In the genomic region with DNA sequence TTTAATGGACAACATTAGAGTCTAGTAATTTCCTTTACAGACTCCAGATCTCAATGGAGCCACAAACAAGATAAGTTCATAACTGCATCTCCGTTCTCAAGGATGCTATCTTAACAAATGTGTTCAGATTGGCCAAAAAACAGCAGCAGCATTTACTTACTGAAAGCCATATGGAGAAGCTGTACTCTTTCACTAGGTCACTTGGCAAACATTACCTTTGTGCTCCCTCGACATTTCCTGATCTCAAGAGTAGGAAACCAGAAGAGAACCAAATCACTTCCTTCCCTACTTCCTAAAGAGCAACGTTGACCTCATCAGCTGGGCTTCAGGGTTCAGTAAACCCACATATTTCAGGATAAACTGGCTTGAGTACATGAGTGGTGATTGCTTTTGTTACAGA, we compare ENCODE assay signal across 13 cellular contexts.
A peak's percentile ranks its signal among the peaks of the same experiment; 100 is the strongest.
DNase-seq lines count a peak whose midpoint lies in the region; ATAC-seq, FAIRE-seq and TF ChIP-seq lines count a peak whose summit lies in the region.
"Had no signal": no experiment of that assay in that cellular context is flagged by ENCODE, and none has a peak within 500 bp of the region (broad histone marks: within the 10 kb centered on the region; RNA-seq: fewer than 3 reads in every experiment).

No MANE protein-coding gene starts in this region.

- H3K36me3 ChIP-seq in BLaER1 (no peaks in the 10 kb centered on the region), astrocyte (ENCODE audit: insufficient read depth, low read length) (no peaks in the 10 kb centered on the region)

- H3K36me3 Mint-ChIP-seq in astrocyte (ENCODE audit: low read depth, unreplicated experiment) = no peaks in the 10 kb centered on the region
- no peaks in the 10 kb centered on the region for H3K36me3 Mint-ChIP-seq in T-helper 17 cell (ENCODE audit: low read depth)
- H3K36me3 Mint-ChIP-seq in WTC11 = no peaks in the 10 kb centered on the region

- DNase-seq in H4 (ENCODE audit: low spot score) (peak; percentile 6), astrocyte (ENCODE audit: low read depth) (no peak), left colon (no peak), NCI-H1105 treated with DMSO at 0.1 percent for 48 hours (lab: John Stamatoyannopoulos, UW) (no peak), T-helper 17 cell (no peak), WTC11 (ENCODE audit: low spot score) (no peak)
- DNase-seq: KBM-7, NCI-H1048, NCI-H510A, SHP77 treated with DMSO at 0.1 percent for 48 hours had no signal

- CTCF ChIA-PET in WTC11 (lab: Charles Lee) = no interaction called here

- H3K27me3 ChIP-seq in BLaER1 (no peaks in the 10 kb centered on the region), astrocyte (ENCODE audit: insufficient read depth, low read length) (no peaks in the 10 kb centered on the region)

- H3K9me3 Mint-ChIP-seq in astrocyte (ENCODE audit: unreplicated experiment) (peaks cover 4% of the 10 kb centered on the region), WTC11 (peaks cover 14% of the 10 kb centered on the region; the same call in 1 of the 2 replicates)

- peaks cover 2% of the 10 kb centered on the region for H3K4me1 Mint-ChIP-seq in astrocyte (ENCODE audit: low read depth, unreplicated experiment)
- H3K4me1 Mint-ChIP-seq in T-helper 17 cell = peaks cover 6% of the 10 kb centered on the region
- H3K4me1 Mint-ChIP-seq in WTC11 = no peaks in the 10 kb centered on the region

- TF ChIP-seq CTCF in astrocyte (IDR thresholded peaks at IDR 0.05; ENCODE audit: insufficient read depth, low read depth, low read length) (no peak), WTC11 (IDR thresholded peaks at IDR 0.05) (no peak)

- H3K4me2 ChIP-seq in BLaER1 (peak overlapping the region; percentile 54), astrocyte (ENCODE audit: low read length) (no peak overlapping the region)

- H3K4me1 ChIP-seq in BLaER1 (peaks cover 18% of the 10 kb centered on the region), astrocyte (ENCODE audit: insufficient read depth, low read length) (no peaks in the 10 kb centered on the region)

- intact Hi-C loops in left colon (cut with DNase I, micrococcal nuclease) = no loop called here

- H3K27ac ChIP-seq in BLaER1 (no peak overlapping the region), astrocyte (ENCODE audit: low read depth, low read length) (no peak overlapping the region)

- H3K27ac Mint-ChIP-seq in astrocyte (ENCODE audit: unreplicated experiment) (no peak overlapping the region), T-helper 17 cell (no peak overlapping the region), WTC11 (no peak overlapping the region)

- no peaks in the 10 kb centered on the region for H3K79me2 ChIP-seq in astrocyte (ENCODE audit: insufficient read depth, low read length)

- H3K9me3 ChIP-seq in BLaER1 = 0 out of 2 replicates have a peak, but pooled peaks cover under 1% of the 10 kb centered on the region
- H3K9me3 ChIP-seq in astrocyte (ENCODE audit: insufficient read depth, low read depth, low read length) = no peaks in the 10 kb centered on the region
- no peaks in the 10 kb centered on the region for H3K9me3 ChIP-seq in T-helper 17 cell (ENCODE audit: control insufficient read depth, low read length, poor library complexity, severe bottlenecking)

- H3K4me3 Mint-ChIP-seq in astrocyte (ENCODE audit: unreplicated experiment) = no peak overlapping the region
- H3K4me3 Mint-ChIP-seq in T-helper 17 cell = no peak overlapping the region
- no peak overlapping the region for H3K4me3 Mint-ChIP-seq in WTC11

- FAIRE-seq in astrocyte (lab: Jason Lieb, UNC) = peak; percentile 54
- FAIRE-seq: H54 had no signal

- POLR2A ChIA-PET in WTC11 (lab: Charles Lee) = no interaction called here

- no peak overlapping the region for H3K4me3 ChIP-seq in BLaER1
- no peak overlapping the region for H3K4me3 ChIP-seq in astrocyte (ENCODE audit: insufficient read depth, low read depth, low read length)

- H4K20me1 ChIP-seq in BLaER1 (no peaks in the 10 kb centered on the region), astrocyte (ENCODE audit: insufficient read depth, low read length) (no peaks in the 10 kb centered on the region)

- H3K9ac ChIP-seq in BLaER1 (no peak overlapping the region), astrocyte (ENCODE audit: low read length) (no peak overlapping the region)

- ATAC-seq in left colon = peak; percentile 14
- ATAC-seq in GM18907 (IDR thresholded peaks at IDR 0.05; ENCODE audit: unreplicated experiment) = no peak
- ATAC-seq in T-helper 17 cell = no peak
- no peak for ATAC-seq in WTC11

- H3K27me3 Mint-ChIP-seq in astrocyte (ENCODE audit: low read depth, unreplicated experiment) (no peaks in the 10 kb centered on the region), T-helper 17 cell (no peaks in the 10 kb centered on the region), WTC11 (ENCODE audit: low read depth) (no peaks in the 10 kb centered on the region; the same call in 1 of the 2 replicates)

- no peak overlapping the region for H2AFZ ChIP-seq in astrocyte (ENCODE audit: low read depth, low read length)

TF ChIP-seq in WTC11, 78 proteins besides CTCF, POLR2A, EP300 and RAD21 (continues in another document):
- TF ChIP-seq PRDM15 (CRISPR knock-in tag; IDR thresholded peaks at IDR 0.05) (no peak), NFYB (CRISPR knock-in tag; conservative IDR thresholded peaks at IDR 0.05; ENCODE audit: low read depth) (no peak), SMAD4 (CRISPR knock-in tag; IDR thresholded peaks at IDR 0.05) (no peak), ELF4 (CRISPR knock-in tag; IDR thresholded peaks at IDR 0.05; ENCODE audit: low read depth) (no peak), FOXJ3 (CRISPR knock-in tag; IDR thresholded peaks at IDR 0.05; ENCODE audit: borderline replicate concordance) (no peak), FOXP1 (CRISPR knock-in tag; IDR thresholded peaks at IDR 0.05; ENCODE audit: borderline replicate concordance) (no peak), RELA (CRISPR knock-in tag; IDR thresholded peaks at IDR 0.05; ENCODE audit: borderline replicate concordance) (no peak), NFE2L1 (CRISPR knock-in tag; IDR thresholded peaks at IDR 0.05) (no peak), SMAD3 (CRISPR knock-in tag; IDR thresholded peaks at IDR 0.05; ENCODE audit: borderline replicate concordance) (no peak)
- TF ChIP-seq, protein P1, sequence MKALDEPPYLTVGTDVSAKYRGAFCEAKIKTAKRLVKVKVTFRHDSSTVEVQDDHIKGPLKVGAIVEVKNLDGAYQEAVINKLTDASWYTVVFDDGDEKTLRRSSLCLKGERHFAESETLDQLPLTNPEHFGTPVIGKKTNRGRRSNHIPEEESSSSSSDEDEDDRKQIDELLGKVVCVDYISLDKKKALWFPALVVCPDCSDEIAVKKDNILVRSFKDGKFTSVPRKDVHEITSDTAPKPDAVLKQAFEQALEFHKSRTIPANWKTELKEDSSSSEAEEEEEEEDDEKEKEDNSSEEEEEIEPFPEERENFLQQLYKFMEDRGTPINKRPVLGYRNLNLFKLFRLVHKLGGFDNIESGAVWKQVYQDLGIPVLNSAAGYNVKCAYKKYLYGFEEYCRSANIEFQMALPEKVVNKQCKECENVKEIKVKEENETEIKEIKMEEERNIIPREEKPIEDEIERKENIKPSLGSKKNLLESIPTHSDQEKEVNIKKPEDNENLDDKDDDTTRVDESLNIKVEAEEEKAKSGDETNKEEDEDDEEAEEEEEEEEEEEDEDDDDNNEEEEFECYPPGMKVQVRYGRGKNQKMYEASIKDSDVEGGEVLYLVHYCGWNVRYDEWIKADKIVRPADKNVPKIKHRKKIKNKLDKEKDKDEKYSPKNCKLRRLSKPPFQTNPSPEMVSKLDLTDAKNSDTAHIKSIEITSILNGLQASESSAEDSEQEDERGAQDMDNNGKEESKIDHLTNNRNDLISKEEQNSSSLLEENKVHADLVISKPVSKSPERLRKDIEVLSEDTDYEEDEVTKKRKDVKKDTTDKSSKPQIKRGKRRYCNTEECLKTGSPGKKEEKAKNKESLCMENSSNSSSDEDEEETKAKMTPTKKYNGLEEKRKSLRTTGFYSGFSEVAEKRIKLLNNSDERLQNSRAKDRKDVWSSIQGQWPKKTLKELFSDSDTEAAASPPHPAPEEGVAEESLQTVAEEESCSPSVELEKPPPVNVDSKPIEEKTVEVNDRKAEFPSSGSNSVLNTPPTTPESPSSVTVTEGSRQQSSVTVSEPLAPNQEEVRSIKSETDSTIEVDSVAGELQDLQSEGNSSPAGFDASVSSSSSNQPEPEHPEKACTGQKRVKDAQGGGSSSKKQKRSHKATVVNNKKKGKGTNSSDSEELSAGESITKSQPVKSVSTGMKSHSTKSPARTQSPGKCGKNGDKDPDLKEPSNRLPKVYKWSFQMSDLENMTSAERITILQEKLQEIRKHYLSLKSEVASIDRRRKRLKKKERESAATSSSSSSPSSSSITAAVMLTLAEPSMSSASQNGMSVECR (CRISPR knock-in tag; IDR thresholded peaks at IDR 0.05; ENCODE audit: borderline replicate concordance) = no peak
- TF ChIP-seq, protein P2, sequence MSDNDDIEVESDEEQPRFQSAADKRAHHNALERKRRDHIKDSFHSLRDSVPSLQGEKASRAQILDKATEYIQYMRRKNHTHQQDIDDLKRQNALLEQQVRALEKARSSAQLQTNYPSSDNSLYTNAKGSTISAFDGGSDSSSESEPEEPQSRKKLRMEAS (CRISPR knock-in tag; IDR thresholded peaks at IDR 0.05) = no peak
